Comparison of ENCODE assay signal across 19 cellular contexts in genomic region chr2:172073518-172073917, GRCh38. TPM values are rescaled to one million over a fixed set of nuclear protein-coding genes. Genes with fewer than 3 reads are reported as not detected.
"Had no signal": no experiment of that assay in that cellular context is flagged by ENCODE, and none has a peak within 500 bp of the region (broad histone marks: within the 10 kb centered on the region; RNA-seq: fewer than 3 reads in every experiment).

No MANE protein-coding gene starts in this region.

- H3K4me2 ChIP-seq: KMS-11 had no signal

- H3K4me1 ChIP-seq: SJSA1 had no signal

- H3K4me1 Mint-ChIP-seq: IgD-negative memory B cell had no signal

- H3K9me3 ChIP-seq: SJSA1 had no signal

- H3K27ac ChIP-seq: KMS-11, SJSA1, SK-N-MC had no signal

- H3K27ac Mint-ChIP-seq: IgD-negative memory B cell had no signal

- H3K27me3 Mint-ChIP-seq: IgD-negative memory B cell had no signal

- H3K36me3 ChIP-seq: SJSA1 had no signal

- H3K27me3 ChIP-seq: SJSA1 had no signal

- H3K4me3 ChIP-seq: K562, SJSA1, SK-N-MC had no signal

- ATAC-seq: K562 had no signal

- DNase-seq: Kasumi-1, MV-4-11, NCI-H1048, NCI-H1417, NCI-H1694, NCI-H187 treated with DMSO at 0.1 percent for 48 hours, NCI-H2029 treated with DMSO at 0.1 percent for 48 hours, NCI-H2171 treated with DMSO at 0.1 percent for 48 hours, NCI-H345, NCI-H446 treated with DMSO at 0.1 percent for 48 hours, NCI-H510A treated with DMSO at 0.1 percent for 48 hours, Right ventricle myocardium superior, RPMI8226, SIG-M5 had no signal

- H3K9me3 Mint-ChIP-seq: IgD-negative memory B cell had no signal

- H3K9ac ChIP-seq: KMS-11 had no signal

- H3K4me3 Mint-ChIP-seq: IgD-negative memory B cell had no signal

RNA-seq across cellular contexts. Expression of gene DLX1, which starts 11.8 kb away (rescaled TPM):
- total RNA-seq: Right ventricle myocardium superior had no signal
- polyA plus RNA-seq: IgD-negative memory B cell had no signal

RNA-seq across cellular contexts. Expression of gene DLX2, which starts 29.2 kb away (rescaled TPM):
- total RNA-seq: Right ventricle myocardium superior had no signal
- polyA plus RNA-seq: IgD-negative memory B cell had no signal
